In genomic region chr14:100238419-100239199, GRCh38 we compare ENCODE assay signal across 8 cellular contexts. TPM values are rescaled to one million over a fixed set of nuclear protein-coding genes. Genes with fewer than 3 reads are reported as not detected.
DNase-seq lines count a peak whose midpoint lies in the region; ATAC-seq and TF ChIP-seq lines count a peak whose summit lies in the region.

TSS of gene YY1 (plus strand) at chr14:100239144. CDS start at chr14:100239245, 101 bp downstream.

- H3K9me3 Mint-ChIP-seq in activated CD4-positive, alpha-beta T cell treated with anti-CD3 and anti-CD28 coated beads for 36 hours (ENCODE audit: low read depth), result no peaks in the 10 kb centered on the region
- no peaks in the 10 kb centered on the region for H3K9me3 Mint-ChIP-seq in chondrocyte (ENCODE audit: low read depth)

- ATAC-seq in HG03457 (IDR thresholded peaks at IDR 0.05; ENCODE audit: unreplicated experiment), result peak; percentile 79
- ATAC-seq in activated CD4-positive, alpha-beta T cell treated with anti-CD3 and anti-CD28 coated beads for 36 hours, result peak; percentile 88

- H3K4me3 ChIP-seq in BJ (ENCODE audit: low read depth, low read length), result peak within 1 kb of the TSS; percentile 100

- H3K36me3 Mint-ChIP-seq in activated CD4-positive, alpha-beta T cell treated with anti-CD3 and anti-CD28 coated beads for 36 hours (ENCODE audit: low read depth), result peaks cover 55% of the 10 kb centered on the region
- no peaks in the 10 kb centered on the region for H3K36me3 Mint-ChIP-seq in chondrocyte (ENCODE audit: low read depth)

- H3K27me3 Mint-ChIP-seq in activated CD4-positive, alpha-beta T cell treated with anti-CD3 and anti-CD28 coated beads for 36 hours, result no peaks in the 10 kb centered on the region
- no peaks in the 10 kb centered on the region for H3K27me3 Mint-ChIP-seq in chondrocyte (ENCODE audit: low read depth)

- H3K4me1 Mint-ChIP-seq in activated CD4-positive, alpha-beta T cell treated with anti-CD3 and anti-CD28 coated beads for 36 hours, result peaks cover 59% of the 10 kb centered on the region
- peaks cover 48% of the 10 kb centered on the region for H3K4me1 Mint-ChIP-seq in chondrocyte (ENCODE audit: low read depth)

- peak within 1 kb of the TSS; percentile 97 for H3K4me3 Mint-ChIP-seq in activated CD4-positive, alpha-beta T cell treated with anti-CD3 and anti-CD28 coated beads for 36 hours
- H3K4me3 Mint-ChIP-seq in chondrocyte (ENCODE audit: unreplicated experiment), result peak within 1 kb of the TSS; percentile 88

- CTCF ChIA-PET in BJ (lab: Yijun Ruan, JAX), result interaction anchor here (0.8 kb wide), 1 partner anchor 47 kb away, joined by 3 read pairs; no protein-coding TSS in a partner anchor
- CTCF ChIA-PET in activated CD4-positive, alpha-beta T cell treated with anti-CD3 and anti-CD28 coated beads for 36 hours (lab: Charles Lee), result interaction anchor here (5.9 kb wide), 1 partner anchor 15 kb away, joined by 76 read pairs; no protein-coding TSS in a partner anchor

- H3K27me3 ChIP-seq in BJ (ENCODE audit: control insufficient read depth, insufficient read depth, low read length), result no peaks in the 10 kb centered on the region

- intact Hi-C loops in activated CD4-positive, alpha-beta T cell treated with anti-CD3 and anti-CD28 coated beads for 36 hours (cut with DNase I, micrococcal nuclease), result loop anchor here (1.0 to 5.0 kb wide), 11 partner anchors 17 to 1848 kb away; partner anchors contain the start of genes CYP46A1 (in 1 of the 2), DEGS2 (in 1 of the 2), EVL (in 1 of the 2) and HSP90AA1 (in 1 of the 2)

- DNase-seq in BJ (ENCODE audit: low read depth) (peak; percentile 81), GM19240 (ENCODE audit: insufficient read length, low spot score) (peak; percentile 90), NCI-H524 (lab: John Stamatoyannopoulos, UW) (peak; percentile 99), chondrocyte (ENCODE audit: low spot score) (peak; percentile 99), kidney tubule cell (ENCODE audit: low spot score) (peak; percentile 99)
- DNase-seq in activated CD4-positive, alpha-beta T cell treated with anti-CD3 and anti-CD28 coated beads for 36 hours, result peak; percentile 100
- peak; percentile 97 to 99 for DNase-seq in stimulated activated CD4-positive, alpha-beta T cell treated with anti-CD3 and anti-CD28 coated beads, Interleukin-1b, Interleukin-23, amount 100 ng/mL, for 1 hour (ENCODE audit: low read depth in 2 of 2)

- TF ChIP-seq CTCF in BJ (IDR thresholded peaks at IDR 0.05; ENCODE audit: insufficient read depth, low read depth, low read length), result no peak
- TF ChIP-seq CTCF in chondrocyte (IDR thresholded peaks at IDR 0.05), result no peak

- H3K27ac Mint-ChIP-seq in activated CD4-positive, alpha-beta T cell treated with anti-CD3 and anti-CD28 coated beads for 36 hours, result peak within 1 kb of the TSS; percentile 98
- peak within 1 kb of the TSS; percentile 97 for H3K27ac Mint-ChIP-seq in chondrocyte (ENCODE audit: unreplicated experiment)

- POLR2A ChIA-PET in BJ (lab: Charles Lee), result no interaction called here
- POLR2A ChIA-PET in activated CD4-positive, alpha-beta T cell treated with anti-CD3 and anti-CD28 coated beads for 36 hours (lab: Charles Lee), result interaction anchor here (0.6 to 4.3 kb wide), 4 partner anchors 15 to 137 kb away, joined by 3 to 41 read pairs (median 6); a partner anchor contains a TSS

- H3K36me3 ChIP-seq in BJ (ENCODE audit: control insufficient read depth, insufficient read depth, low read length), result no peaks in the 10 kb centered on the region

RNA-seq across cellular contexts. Expression of gene YY1, which starts in this region (rescaled TPM):
- polyA plus RNA-seq in BJ (2011; rRNA removed), result 15.7 and 25.8 TPM in 2 replicates
- 16.6 and 17.7 TPM in 2 replicates for polyA minus RNA-seq in BJ (2011; rRNA and poly(A)+ RNA removed)
- total RNA-seq in activated CD4-positive, alpha-beta T cell treated with anti-CD3 and anti-CD28 coated beads for 36 hours, result 100 to 1,000 TPM in 1 of 2 experiments, 10 to 100 TPM in 1; 99.7 to 104 TPM
- total RNA-seq in chondrocyte, result 69.8 to 72.8 TPM (median 70.0 TPM) in 3 replicates

Comparison
In these comparisons a context has a peak if more than half of its experiments do, and no peak if none do; other contexts are left out.
1. Peak in every context shown above with its lines: DNase-seq, ATAC-seq and H3K4me3 ChIP-seq.